ENCODE assay signal across 32 cellular contexts in the genomic region with DNA sequence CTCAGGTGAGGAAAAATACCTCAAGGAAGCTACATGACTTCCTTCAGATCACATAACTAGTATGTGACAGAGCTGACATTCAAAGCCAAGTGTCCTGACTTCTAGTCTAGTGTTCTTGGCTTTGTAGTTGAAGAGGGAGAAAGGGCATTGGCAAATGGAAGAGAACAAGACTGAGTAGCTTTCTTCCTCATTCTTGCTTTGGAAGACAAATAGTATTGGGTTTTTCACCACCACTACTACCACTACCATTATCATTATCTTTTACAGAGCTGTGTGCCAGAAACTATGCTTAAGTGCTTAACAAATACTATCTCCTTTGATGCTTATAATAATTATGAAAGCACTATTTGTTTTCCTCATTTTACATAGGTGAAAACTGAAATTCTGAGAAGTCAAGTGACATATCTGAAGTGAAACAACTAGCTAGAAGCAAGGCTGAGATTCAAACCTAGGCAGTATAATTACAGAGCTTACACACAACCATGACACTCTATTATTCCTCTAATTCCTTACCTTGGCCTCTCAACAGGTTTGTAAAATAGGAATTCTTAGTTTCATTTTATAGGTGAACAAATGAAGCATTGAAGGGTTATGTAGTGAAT. TPM values are rescaled to one million over a fixed set of nuclear protein-coding genes. Genes with fewer than 3 reads are reported as not detected.
A peak's percentile ranks its signal among the peaks of the same experiment; 100 is the strongest.
DNase-seq lines count a peak whose midpoint lies in the region; ATAC-seq and TF ChIP-seq lines count a peak whose summit lies in the region.
"Had no signal": no experiment of that assay in that cellular context is flagged by ENCODE, and none has a peak within 500 bp of the region (broad histone marks: within the 10 kb centered on the region; RNA-seq: fewer than 3 reads in every experiment).

No MANE protein-coding gene starts in this region.

- peak overlapping the region; percentile 60 for H3K27ac Mint-ChIP-seq in activated T-cell treated with anti-CD3 and anti-CD28 coated beads, Interleukin-2, amount 50 U/mL, for 24 hours
- H3K27ac Mint-ChIP-seq in activated T-helper 2 cell treated with anti-CD3 and anti-CD28 coated beads, Interferon-gamma antibody, Interleukin-2, Interleukin-4, amounts not matched to agents 10 μg/mL and 5 μg/mL and 100 μg/mL, durations not matched to agents 14 hours and 24 hours and 36 hours = peak overlapping the region; percentile 53
- H3K27ac Mint-ChIP-seq in nephron progenitor cell = no peak overlapping the region
- H3K27ac Mint-ChIP-seq: effector memory CD8-positive, alpha-beta T cell; immature natural killer cell; neural progenitor cell; T-helper 17 cell had no signal

- H3K27ac ChIP-seq in psoas muscle (peak overlapping the region; percentile 37), body of pancreas (no peak overlapping the region)
- H3K27ac ChIP-seq: neural progenitor cell, pancreas, PC-9, vagina had no signal

- H3K27me3 Mint-ChIP-seq in activated T-cell treated with anti-CD3 and anti-CD28 coated beads, Interleukin-2, amount 50 U/mL, for 24 hours = no peaks in the 10 kb centered on the region
- H3K27me3 Mint-ChIP-seq in activated T-cell treated with anti-CD3 and anti-CD28 coated beads, Interleukin-2, amount 50 U/mL, for 4 hours (ENCODE audit: low read depth) = no peaks in the 10 kb centered on the region
- no peaks in the 10 kb centered on the region for H3K27me3 Mint-ChIP-seq in activated T-helper 2 cell treated with anti-CD3 and anti-CD28 coated beads, Interferon-gamma antibody, Interleukin-2, Interleukin-4, amounts not matched to agents 10 μg/mL and 5 μg/mL and 100 μg/mL, durations not matched to agents 14 hours and 24 hours and 36 hours (ENCODE audit: low read depth)
- H3K27me3 Mint-ChIP-seq in nephron progenitor cell (ENCODE audit: low read depth, poor library complexity) = peaks cover 9% of the 10 kb centered on the region
- H3K27me3 Mint-ChIP-seq: CD4-positive, alpha-beta memory T cell; central memory CD8-positive, alpha-beta T cell; effector memory CD8-positive, alpha-beta T cell; T-helper 17 cell had no signal

- peaks cover 42% of the 10 kb centered on the region for H3K4me1 ChIP-seq in psoas muscle
- H3K4me1 ChIP-seq in body of pancreas = peaks cover 17% of the 10 kb centered on the region
- H3K4me1 ChIP-seq: neural progenitor cell had no signal

- H3K4me1 Mint-ChIP-seq in activated T-cell treated with anti-CD3 and anti-CD28 coated beads, Interleukin-2, amount 50 U/mL, for 24 hours (ENCODE audit: low read depth) = peaks cover 18% of the 10 kb centered on the region
- peaks cover 2% of the 10 kb centered on the region for H3K4me1 Mint-ChIP-seq in activated T-cell treated with anti-CD3 and anti-CD28 coated beads, Interleukin-2, amount 50 U/mL, for 4 hours (ENCODE audit: low read depth)
- H3K4me1 Mint-ChIP-seq in activated T-helper 2 cell treated with anti-CD3 and anti-CD28 coated beads, Interferon-gamma antibody, Interleukin-2, Interleukin-4, amounts not matched to agents 10 μg/mL and 5 μg/mL and 100 μg/mL, durations not matched to agents 14 hours and 24 hours and 36 hours (ENCODE audit: low read depth) = peaks cover 28% of the 10 kb centered on the region
- peaks cover 4% of the 10 kb centered on the region for H3K4me1 Mint-ChIP-seq in nephron progenitor cell
- H3K4me1 Mint-ChIP-seq: central memory CD8-positive, alpha-beta T cell; neural progenitor cell had no signal

- TF ChIP-seq POLR2A in body of pancreas (IDR thresholded peaks at IDR 0.05) = no peak

- intact Hi-C loops in activated T-helper 2 cell treated with anti-CD3 and anti-CD28 coated beads, Interferon-gamma antibody, Interleukin-2, Interleukin-4, amounts not matched to agents 10 μg/mL and 5 μg/mL and 100 μg/mL, durations not matched to agents 14 hours and 24 hours and 36 hours (cut with micrococcal nuclease) = no loop called here
- intact Hi-C loops in psoas muscle (cut with DNase I) (no loop called here), body of pancreas (cut with DNase I) (no loop called here)

- H3K9me3 ChIP-seq in psoas muscle = no peaks in the 10 kb centered on the region
- no peaks in the 10 kb centered on the region for H3K9me3 ChIP-seq in body of pancreas
- H3K9me3 ChIP-seq: pancreas, thoracic aorta, vagina had no signal

- TF ChIP-seq CTCF in psoas muscle (IDR thresholded peaks at IDR 0.05) (no peak), body of pancreas (IDR thresholded peaks at IDR 0.05) (no peak), nephron progenitor cell (IDR thresholded peaks at IDR 0.05) (no peak)

- no peak for ATAC-seq in activated T-cell treated with anti-CD3 and anti-CD28 coated beads, Interleukin-2, amount 50 U/mL, for 4 hours
- ATAC-seq in psoas muscle = no peak
- no peak for ATAC-seq in body of pancreas
- ATAC-seq: effector memory CD8-positive, alpha-beta T cell; left colon; pancreas; Right ventricle myocardium inferior; stimulated activated naive CD8-positive, alpha-beta T cell treated with anti-CD3 and anti-CD28 coated beads, Interleukin-15, Interleukin-2, amounts not matched to agents 100 U/mL and 50 U/mL, for 24 hours; T-helper 17 cell had no signal

- H3K4me3 Mint-ChIP-seq in activated T-cell treated with anti-CD3 and anti-CD28 coated beads, Interleukin-2, amount 50 U/mL, for 24 hours = no peak overlapping the region
- no peak overlapping the region for H3K4me3 Mint-ChIP-seq in activated T-cell treated with anti-CD3 and anti-CD28 coated beads, Interleukin-2, amount 50 U/mL, for 4 hours
- no peak overlapping the region for H3K4me3 Mint-ChIP-seq in activated T-helper 2 cell treated with anti-CD3 and anti-CD28 coated beads, Interferon-gamma antibody, Interleukin-2, Interleukin-4, amounts not matched to agents 10 μg/mL and 5 μg/mL and 100 μg/mL, durations not matched to agents 14 hours and 24 hours and 36 hours (ENCODE audit: low read depth)
- no peak overlapping the region for H3K4me3 Mint-ChIP-seq in nephron progenitor cell
- H3K4me3 Mint-ChIP-seq: CD4-positive, alpha-beta memory T cell; central memory CD8-positive, alpha-beta T cell; effector memory CD8-positive, alpha-beta T cell; immature natural killer cell; neural progenitor cell; T-helper 17 cell had no signal

- H3K4me3 ChIP-seq in psoas muscle = no peak overlapping the region
- H3K4me3 ChIP-seq in body of pancreas = no peak overlapping the region
- H3K4me3 ChIP-seq: neural progenitor cell, pancreas, PC-9, smooth muscle cell, thoracic aorta, vagina had no signal

- H3K36me3 ChIP-seq in psoas muscle (ENCODE audit: insufficient read depth in 1 of 2, low read depth in 1 of 2) = peaks cover 0 to 54% of the 10 kb centered on the region in 2 donors
- H3K36me3 ChIP-seq in body of pancreas (replicated peaks in 1 of 2; ENCODE audit: insufficient read depth in 1 of 2, low read depth in 2 of 2) = peaks cover 0 to 5% of the 10 kb centered on the region in 2 donors
- H3K36me3 ChIP-seq: neural progenitor cell had no signal

- DNase-seq in activated T-cell treated with anti-CD3 and anti-CD28 coated beads, Interleukin-2, amount 50 U/mL, for 24 hours = no peak
- DNase-seq in activated T-cell treated with anti-CD3 and anti-CD28 coated beads, Interleukin-2, amount 50 U/mL, for 4 hours = no peak
- DNase-seq in HT-29 (ENCODE audit: low spot score) (peak; percentile 0), psoas muscle (no peak), DMS79 (lab: John Stamatoyannopoulos, UW) (no peak), body of pancreas (no peak), nephron progenitor cell (no peak)
- DNase-seq in activated T-helper 2 cell treated with anti-CD3 and anti-CD28 coated beads, Interferon-gamma antibody, Interleukin-2, Interleukin-4, amounts not matched to agents 10 μg/mL and 5 μg/mL and 100 μg/mL, durations not matched to agents 14 hours and 24 hours and 36 hours (ENCODE audit: low spot score) = no peak
- DNase-seq: activated CD4-positive, alpha-beta T cell treated with anti-CD3 and anti-CD28 coated beads for 1 hour; activated T-cell treated with anti-CD3 and anti-CD28 coated beads, Interleukin-2, amount 50 U/mL, for 1 hour; CD4-positive, alpha-beta memory T cell; effector memory CD8-positive, alpha-beta T cell; H7; immature natural killer cell; Kasumi-1; left colon; mesendoderm; NCI-H1417; NCI-H2081; NCI-H345; NCI-H69; pancreas; retina; stimulated activated naive CD8-positive, alpha-beta T cell treated with anti-CD3 and anti-CD28 coated beads, Interleukin-15, Interleukin-2, amounts not matched to agents 100 U/mL and 50 U/mL, for 24 hours; T-helper 17 cell had no signal

- H3K27me3 ChIP-seq in psoas muscle (ENCODE audit: insufficient read depth in 3 of 3, low read length in 2 of 3) (no peaks in the 10 kb centered on the region), body of pancreas (no peaks in the 10 kb centered on the region)
- H3K27me3 ChIP-seq: neural progenitor cell, pancreas, vagina had no signal

- no peaks in the 10 kb centered on the region for H3K9me3 Mint-ChIP-seq in activated T-cell treated with anti-CD3 and anti-CD28 coated beads, Interleukin-2, amount 50 U/mL, for 24 hours
- no peaks in the 10 kb centered on the region for H3K9me3 Mint-ChIP-seq in activated T-cell treated with anti-CD3 and anti-CD28 coated beads, Interleukin-2, amount 50 U/mL, for 4 hours
- H3K9me3 Mint-ChIP-seq in activated T-helper 2 cell treated with anti-CD3 and anti-CD28 coated beads, Interferon-gamma antibody, Interleukin-2, Interleukin-4, amounts not matched to agents 10 μg/mL and 5 μg/mL and 100 μg/mL, durations not matched to agents 14 hours and 24 hours and 36 hours = no peaks in the 10 kb centered on the region
- H3K9me3 Mint-ChIP-seq in nephron progenitor cell = no peaks in the 10 kb centered on the region
- H3K9me3 Mint-ChIP-seq: CD4-positive, alpha-beta memory T cell; central memory CD8-positive, alpha-beta T cell; effector memory CD8-positive, alpha-beta T cell; immature natural killer cell; neural progenitor cell had no signal

- H3K36me3 Mint-ChIP-seq in activated T-cell treated with anti-CD3 and anti-CD28 coated beads, Interleukin-2, amount 50 U/mL, for 24 hours (ENCODE audit: low read depth) = peaks cover 21% of the 10 kb centered on the region
- peaks cover 2% of the 10 kb centered on the region for H3K36me3 Mint-ChIP-seq in activated T-cell treated with anti-CD3 and anti-CD28 coated beads, Interleukin-2, amount 50 U/mL, for 4 hours (ENCODE audit: insufficient read depth)
- peaks cover 45% of the 10 kb centered on the region for H3K36me3 Mint-ChIP-seq in activated T-helper 2 cell treated with anti-CD3 and anti-CD28 coated beads, Interferon-gamma antibody, Interleukin-2, Interleukin-4, amounts not matched to agents 10 μg/mL and 5 μg/mL and 100 μg/mL, durations not matched to agents 14 hours and 24 hours and 36 hours (ENCODE audit: low read depth)
- peaks cover 16% of the 10 kb centered on the region for H3K36me3 Mint-ChIP-seq in nephron progenitor cell (ENCODE audit: low read depth)
- H3K36me3 Mint-ChIP-seq: immature natural killer cell had no signal

RNA-seq across cellular contexts. Expression of a gene that starts 6.8 kb away (rescaled TPM):
- 10 to 100 TPM in 2 of 3 donors, 1 to 10 TPM in 1; 6.0 to 10.6 (median 10.4) TPM for total RNA-seq in activated T-cell treated with anti-CD3 and anti-CD28 coated beads, Interleukin-2, amount 50 U/mL, for 4 hours
- total RNA-seq in HT-29 (2014; rRNA removed; shearing (Covaris generic)) = 27.9 and 43.7 TPM in 2 replicates
- 51.3 and 59.4 TPM in 2 replicates for total RNA-seq in activated T-helper 2 cell treated with anti-CD3 and anti-CD28 coated beads, Interferon-gamma antibody, Interleukin-2, Interleukin-4, amounts not matched to agents 10 μg/mL and 5 μg/mL and 100 μg/mL, durations not matched to agents 14 hours and 24 hours and 36 hours
- total RNA-seq in psoas muscle (100 to 1,000 TPM; 106 to 161 (median 115) TPM), body of pancreas (10 to 100 TPM; 33.9 to 78.1 TPM)
- 10 to 100 TPM; 15.9 to 68.0 (median 56.7) TPM for polyA plus RNA-seq in psoas muscle

RNA-seq across cellular contexts. Expression of a gene that starts 10.5 kb away (rescaled TPM):
- total RNA-seq in activated T-cell treated with anti-CD3 and anti-CD28 coated beads, Interleukin-2, amount 50 U/mL, for 4 hours = 10 to 100 TPM; 11.6 to 13.5 (median 13.2) TPM
- total RNA-seq in HT-29 (2014; rRNA removed; shearing (Covaris generic)) = 2.0 and 2.4 TPM in 2 replicates
- total RNA-seq in activated T-helper 2 cell treated with anti-CD3 and anti-CD28 coated beads, Interferon-gamma antibody, Interleukin-2, Interleukin-4, amounts not matched to agents 10 μg/mL and 5 μg/mL and 100 μg/mL, durations not matched to agents 14 hours and 24 hours and 36 hours = 13.3 and 13.5 TPM in 2 replicates
- 10 to 100 TPM; 12.8 to 36.2 (median 29.0) TPM for total RNA-seq in psoas muscle
- 10 to 100 TPM in 2 of 3 donors, 1 to 10 TPM in 1; 4.8 to 32.4 (median 14.3) TPM for polyA plus RNA-seq in psoas muscle
- 10 to 100 TPM; 19.2 to 22.7 TPM for total RNA-seq in body of pancreas

RNA-seq across cellular contexts. Expression of a gene that starts 57.7 kb away (rescaled TPM):
- total RNA-seq in activated T-cell treated with anti-CD3 and anti-CD28 coated beads, Interleukin-2, amount 50 U/mL, for 4 hours = 10 to 100 TPM; 18.9 to 23.0 (median 19.7) TPM
- 8.5 and 12.5 TPM in 2 replicates for total RNA-seq in HT-29 (2014; rRNA removed; shearing (Covaris generic))
- total RNA-seq in activated T-helper 2 cell treated with anti-CD3 and anti-CD28 coated beads, Interferon-gamma antibody, Interleukin-2, Interleukin-4, amounts not matched to agents 10 μg/mL and 5 μg/mL and 100 μg/mL, durations not matched to agents 14 hours and 24 hours and 36 hours = 29.1 and 30.9 TPM in 2 replicates
- total RNA-seq in psoas muscle = 10 to 100 TPM; 11.0 to 15.7 (median 13.0) TPM
- polyA plus RNA-seq in psoas muscle = 1 to 10 TPM; 5.6 to 7.2 (median 6.9) TPM
- total RNA-seq in body of pancreas = 10 to 100 TPM; 13.5 to 54.1 TPM
